ENCODE assay signal across 9 cellular contexts in the genomic region with DNA sequence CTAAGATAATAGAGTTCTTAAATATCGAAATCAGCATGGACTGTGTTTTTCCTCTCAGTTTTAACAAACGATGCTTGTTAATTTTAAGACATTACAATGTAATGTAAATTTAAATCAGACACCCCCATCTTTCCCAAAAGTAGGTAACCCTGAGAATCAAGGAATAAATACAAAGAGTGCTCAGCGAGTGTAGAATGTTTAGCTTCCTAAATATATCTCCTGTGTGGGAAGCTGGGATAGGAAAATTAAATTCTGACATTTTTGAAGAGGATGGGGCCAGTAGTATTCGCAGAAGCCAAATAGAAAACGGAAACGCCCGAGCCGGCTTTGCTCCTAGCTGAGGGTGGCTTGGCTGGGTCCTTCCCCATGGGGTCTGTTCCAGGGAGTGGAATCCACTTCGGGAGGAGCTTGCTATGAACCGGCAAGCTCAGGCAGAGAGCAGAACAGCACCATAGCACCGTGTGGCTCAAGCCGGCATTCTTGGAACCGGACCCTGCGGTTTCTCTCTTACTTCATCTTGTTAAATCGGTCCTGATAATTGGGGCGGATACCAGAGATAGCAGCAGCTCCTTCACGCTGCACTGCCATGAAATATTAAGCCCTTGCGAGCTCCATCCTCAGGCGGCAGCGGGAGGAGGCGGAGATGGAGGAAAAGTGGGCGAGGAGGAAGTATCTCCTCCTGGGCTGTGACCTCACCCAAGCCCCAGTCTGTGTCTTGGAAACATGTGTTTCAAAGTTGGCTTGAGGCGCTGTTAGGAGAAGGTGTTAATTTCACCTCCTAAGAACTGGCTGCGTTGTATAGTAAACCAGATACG. TPM values are rescaled to one million over a fixed set of nuclear protein-coding genes. Genes with fewer than 3 reads are reported as not detected.
A peak's percentile ranks its signal among the peaks of the same experiment; 100 is the strongest.
DNase-seq lines count a peak whose midpoint lies in the region; ATAC-seq and TF ChIP-seq lines count a peak whose summit lies in the region.
"Had no signal": no experiment of that assay in that cellular context is flagged by ENCODE, and none has a peak within 500 bp of the region (broad histone marks: within the 10 kb centered on the region; RNA-seq: fewer than 3 reads in every experiment).

No MANE protein-coding gene starts in this region.

- POLR2A ChIA-PET in activated CD4-positive, alpha-beta memory T cell treated with anti-CD3 and anti-CD28 coated beads for 36 hours (lab: Charles Lee) = no interaction called here

- H3K9ac ChIP-seq in HUES6 (ENCODE audit: low read length) (no peak overlapping the region), subcutaneous abdominal adipose tissue (ENCODE audit: low read length in 5 of 5) (peak overlapping the region in 1 of 5 donors; percentile 18)

- H3K9me3 Mint-ChIP-seq in activated CD4-positive, alpha-beta memory T cell treated with anti-CD3 and anti-CD28 coated beads for 36 hours = no peaks in the 10 kb centered on the region

- H3K4me1 ChIP-seq in HUES6 (ENCODE audit: control insufficient read depth, insufficient read depth, low read length) (no peaks in the 10 kb centered on the region), left lung (peaks cover 0 to 17% of the 10 kb centered on the region in 2 donors), subcutaneous abdominal adipose tissue (ENCODE audit: control insufficient read depth in 5 of 5, insufficient read depth in 5 of 5, low read length in 5 of 5) (peaks cover 0 to 14% (median 8%) of the 10 kb centered on the region in 5 donors)

- no peaks in the 10 kb centered on the region for H3K9me3 ChIP-seq in HUES6 (ENCODE audit: control insufficient read depth, insufficient read depth, low read depth, low read length)
- H3K9me3 ChIP-seq in left lung = no peaks in the 10 kb centered on the region
- H3K9me3 ChIP-seq in subcutaneous abdominal adipose tissue (ENCODE audit: control insufficient read depth in 5 of 5, low read length in 5 of 5) = no peaks in the 10 kb centered on the region
- H3K9me3 ChIP-seq in WERI-Rb-1 (ENCODE audit: severe bottlenecking) = no peaks in the 10 kb centered on the region

- no peak overlapping the region for H3K4me3 Mint-ChIP-seq in activated CD4-positive, alpha-beta memory T cell treated with anti-CD3 and anti-CD28 coated beads for 36 hours

- intact Hi-C loops in dorsolateral prefrontal cortex (cut with DNase I) (no loop called here), left lung (cut with DNase I) (no loop called here)
- intact Hi-C loops in activated CD4-positive, alpha-beta memory T cell treated with anti-CD3 and anti-CD28 coated beads for 36 hours (cut with micrococcal nuclease) = no loop called here

- no peaks in the 10 kb centered on the region for H3K4me1 Mint-ChIP-seq in activated CD4-positive, alpha-beta memory T cell treated with anti-CD3 and anti-CD28 coated beads for 36 hours (ENCODE audit: low read depth)

- H3K27ac ChIP-seq in HUES6 (ENCODE audit: low read depth, low read length) (no peak overlapping the region), dorsolateral prefrontal cortex (peak overlapping the region in 20 of 59 donors; percentile 3 to 75 (median 41)), left lung (peak overlapping the region in 1 of 2 donors; percentile 16), subcutaneous abdominal adipose tissue (ENCODE audit: low read depth, low read length) (no peak overlapping the region), WERI-Rb-1 (no peak overlapping the region)

- CTCF ChIA-PET in activated CD4-positive, alpha-beta memory T cell treated with anti-CD3 and anti-CD28 coated beads for 36 hours (lab: Charles Lee) = interaction anchor here (0.9 kb wide), 1 partner anchor 9 kb away, joined by 4 read pairs; no protein-coding TSS in a partner anchor

- H3K36me3 Mint-ChIP-seq in activated CD4-positive, alpha-beta memory T cell treated with anti-CD3 and anti-CD28 coated beads for 36 hours = peaks cover 7% of the 10 kb centered on the region

- H3K27me3 ChIP-seq in HUES6 (ENCODE audit: control insufficient read depth, insufficient read depth, low read length) (no peaks in the 10 kb centered on the region), dorsolateral prefrontal cortex (no peaks in the 10 kb centered on the region), left lung (no peaks in the 10 kb centered on the region), subcutaneous abdominal adipose tissue (ENCODE audit: control insufficient read depth in 5 of 5, insufficient read depth in 4 of 5, low read length in 5 of 5) (no peaks in the 10 kb centered on the region), WERI-Rb-1 (ENCODE audit: insufficient read depth, low read depth, severe bottlenecking) (no peaks in the 10 kb centered on the region)

- ATAC-seq in left lung = peak; percentile 67
- no peak for ATAC-seq in GM21786 (IDR thresholded peaks at IDR 0.05; ENCODE audit: unreplicated experiment)
- no peak for ATAC-seq in GM18873 (IDR thresholded peaks at IDR 0.05; ENCODE audit: low FRiP score, unreplicated experiment)

- H3K4me3 ChIP-seq in HUES6 (ENCODE audit: low read depth, low read length) (peak overlapping the region; percentile 24; the same call in 1 of the 2 replicates), dorsolateral prefrontal cortex (peak overlapping the region in 54 of 59 donors; percentile 4 to 62 (median 41)), left lung (no peak overlapping the region), subcutaneous abdominal adipose tissue (ENCODE audit: low read depth in 1 of 5, low read length in 5 of 5) (peak overlapping the region; percentile 49 to 61 (median 56)), WERI-Rb-1 (ENCODE audit: low read depth, low read length) (no peak overlapping the region)

- DNase-seq in dorsolateral prefrontal cortex (peak in 2 of 10 donors; percentile 17 to 44), left lung (peak; percentile 41 to 69), WERI-Rb-1 (no peak)
- no peak for DNase-seq in activated CD4-positive, alpha-beta memory T cell treated with anti-CD3 and anti-CD28 coated beads for 36 hours
- DNase-seq: activated effector memory CD4-positive, alpha-beta T cell treated with Interleukin-2 at 50 U/mL for 16 hours had no signal

- H3K27me3 Mint-ChIP-seq in activated CD4-positive, alpha-beta memory T cell treated with anti-CD3 and anti-CD28 coated beads for 36 hours = no peaks in the 10 kb centered on the region

- H3K27ac Mint-ChIP-seq in activated CD4-positive, alpha-beta memory T cell treated with anti-CD3 and anti-CD28 coated beads for 36 hours = no peak overlapping the region

- H3K36me3 ChIP-seq in HUES6 (ENCODE audit: control insufficient read depth, insufficient read depth, low read length) (no peaks in the 10 kb centered on the region), left lung (no peaks in the 10 kb centered on the region), subcutaneous abdominal adipose tissue (ENCODE audit: control insufficient read depth in 5 of 5, insufficient read depth in 5 of 5, low read length in 5 of 5) (no peaks in the 10 kb centered on the region), WERI-Rb-1 (no peaks in the 10 kb centered on the region)

- TF ChIP-seq CTCF in dorsolateral prefrontal cortex (IDR thresholded peaks at IDR 0.05 in 54 of 56, conservative IDR thresholded peaks at IDR 0.05 in 2 of 56; ENCODE audit: low read depth in 1 of 56, partially characterized antibody in 56 of 56) (no peak), left lung (IDR thresholded peaks at IDR 0.05) (no peak), WERI-Rb-1 (IDR thresholded peaks at IDR 0.05; ENCODE audit: low read depth, low read length) (no peak)

RNA-seq across cellular contexts. Expression of gene MAP3K7CL, which starts 24.9 kb away (rescaled TPM):
- total RNA-seq in dorsolateral prefrontal cortex = 1 to 10 TPM in 117 of 120 experiments, under 1 TPM in 3; 0.71 to 8.8 (median 3.0) TPM
- 1 to 10 TPM; 5.0 to 7.7 TPM for total RNA-seq in left lung
- total RNA-seq in activated CD4-positive, alpha-beta memory T cell treated with anti-CD3 and anti-CD28 coated beads for 36 hours = 1 to 10 TPM; 4.8 to 5.7 TPM

Comparison
In these comparisons a context has a peak if more than half of its experiments do, and no peak if none do; other contexts are left out.
1. H3K4me3 ChIP-seq: peak in HUES6 (single experiment), dorsolateral prefrontal cortex (54 of 59) and subcutaneous abdominal adipose tissue (5 of 5); none in left lung (0 of 2) and WERI-Rb-1 (single experiment).
2. DNase-seq: peak in left lung (2 of 2); none in WERI-Rb-1 (single experiment) and activated CD4-positive, alpha-beta memory T cell treated with anti-CD3 and anti-CD28 coated beads for 36 hours (single experiment).